Comparison of ENCODE assay signal across 10 cellular contexts in the genomic region with DNA sequence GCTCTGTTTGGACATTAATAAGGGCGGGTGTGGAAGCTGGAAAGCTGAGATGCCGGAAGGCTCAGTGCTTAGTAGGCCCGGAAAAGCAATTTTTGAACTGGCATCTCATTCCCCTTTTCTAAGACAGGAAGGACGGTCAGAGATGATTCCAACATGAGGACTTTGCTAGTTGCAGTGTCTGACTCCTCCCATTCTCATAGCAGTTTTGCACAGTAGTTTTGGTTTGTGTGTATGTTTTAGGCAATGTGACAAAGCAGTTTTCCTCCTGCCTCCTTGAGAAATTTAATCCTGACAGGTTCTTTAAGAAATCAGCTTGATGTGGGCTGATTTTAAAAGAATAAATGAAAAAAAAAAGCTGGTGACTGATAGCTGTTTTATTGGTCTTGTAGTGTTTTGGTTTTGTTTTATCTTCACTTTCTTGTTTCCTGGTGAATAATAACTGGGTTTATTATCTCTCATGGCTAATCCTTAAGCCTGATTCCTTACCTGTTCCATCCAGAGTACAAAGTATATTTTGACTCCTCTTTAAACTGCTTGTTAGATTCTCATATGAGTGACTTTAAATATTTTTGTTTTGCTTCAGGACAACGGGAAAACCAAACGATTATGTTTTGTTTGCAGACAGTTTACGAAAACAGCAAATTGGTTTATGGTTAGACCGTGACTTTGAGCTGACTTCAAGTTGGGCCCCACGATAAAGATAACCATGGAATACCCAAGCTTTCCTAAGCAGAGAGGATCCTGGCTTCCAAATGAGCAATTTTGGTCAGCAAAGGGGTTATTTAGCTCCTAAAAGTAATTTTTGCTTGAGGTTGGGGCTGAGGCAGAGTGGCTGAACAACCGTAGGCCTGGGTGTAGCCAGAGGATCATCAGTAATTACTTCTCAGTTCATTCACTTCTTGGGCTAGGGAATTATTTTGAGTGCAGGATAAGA. TPM values are rescaled to one million over a fixed set of nuclear protein-coding genes. Genes with fewer than 3 reads are reported as not detected.
DNase-seq lines count a peak whose midpoint lies in the region; ATAC-seq, FAIRE-seq and TF ChIP-seq lines count a peak whose summit lies in the region.
"Had no signal": no experiment of that assay in that cellular context is flagged by ENCODE, and none has a peak within 500 bp of the region (broad histone marks: within the 10 kb centered on the region; RNA-seq: fewer than 3 reads in every experiment).

No MANE protein-coding gene starts in this region.

- H3K4me1 Mint-ChIP-seq in endodermal cell: peaks cover 40% of the 10 kb centered on the region

- no peak overlapping the region for H3K4me3 Mint-ChIP-seq in endodermal cell

- H3K27me3 ChIP-seq in Peyer's patch (no peaks in the 10 kb centered on the region), endodermal cell (ENCODE audit: control insufficient read depth, insufficient read depth, low read length, poor library complexity, severe bottlenecking) (no peaks in the 10 kb centered on the region), small intestine (ENCODE audit: control insufficient read depth in 2 of 2, insufficient read depth in 2 of 2, low read length in 2 of 2) (no peaks in the 10 kb centered on the region)

- WGBS in endodermal cell (ENCODE audit: insufficient coverage in 1 of 2, insufficient read length in 1 of 2), 2 experiments: 94% methylated on average over 8 to 10 of the region's 10 CpGs
- WGBS in small intestine, 3 donors: 22 to 56% (median 30%) methylated on average over 10 of the region's 10 CpGs

- no peak for TF ChIP-seq CTCF in Peyer's patch (IDR thresholded peaks at IDR 0.05)
- no peak for TF ChIP-seq CTCF in endodermal cell (conservative IDR thresholded peaks at IDR 0.05)

- H3K9me3 ChIP-seq in Peyer's patch (no peaks in the 10 kb centered on the region), endodermal cell (ENCODE audit: control insufficient read depth, low read length) (no peaks in the 10 kb centered on the region), small intestine (ENCODE audit: control insufficient read depth, low read depth) (no peaks in the 10 kb centered on the region)

- ATAC-seq in HG02759 (IDR thresholded peaks at IDR 0.05; ENCODE audit: unreplicated experiment): no peak

- H3K36me3 Mint-ChIP-seq in endodermal cell (ENCODE audit: low read depth): peaks cover 9% of the 10 kb centered on the region

- H3K27ac ChIP-seq in Peyer's patch (peak overlapping the region; percentile 2 to 87 (median 46)), endodermal cell (ENCODE audit: low read depth, low read length) (no peak overlapping the region), small intestine (ENCODE audit: low read depth in 1 of 2, low read length in 1 of 2) (peak overlapping the region; percentile 52 to 72)

- H3K27me3 Mint-ChIP-seq in endodermal cell (ENCODE audit: insufficient read depth): no peaks in the 10 kb centered on the region

- FAIRE-seq in small intestine (lab: Jason Lieb, UNC): no peak
- FAIRE-seq in HTR-8/SVneo (lab: Jason Lieb, UNC): no peak
- FAIRE-seq: GM19239 had no signal

- no peak overlapping the region for H3K9ac ChIP-seq in endodermal cell (ENCODE audit: extremely low read depth, low read length, poor library complexity, severe bottlenecking)

- H3K36me3 ChIP-seq in Peyer's patch: no peaks in the 10 kb centered on the region
- H3K36me3 ChIP-seq in endodermal cell (ENCODE audit: control insufficient read depth, insufficient read depth, low read length): no peaks in the 10 kb centered on the region
- H3K36me3 ChIP-seq in small intestine (ENCODE audit: control insufficient read depth in 2 of 2, insufficient read depth in 2 of 2, low read length in 2 of 2): no peaks in the 10 kb centered on the region

- peak overlapping the region; percentile 48 for H3K27ac Mint-ChIP-seq in endodermal cell

- no peak for TF ChIP-seq POLR2A in Peyer's patch (IDR thresholded peaks at IDR 0.05)

- H3K4me3 ChIP-seq in Peyer's patch (peak overlapping the region in 2 of 4 donors; percentile 10 to 24), endodermal cell (ENCODE audit: low read length) (no peak overlapping the region), small intestine (ENCODE audit: low read depth in 1 of 2, low read length in 2 of 2) (no peak overlapping the region)

- peak; percentile 61 for DNase-seq in NCI-H510A treated with DMSO at 0.1 percent for 48 hours (lab: John Stamatoyannopoulos, UW)
- no peak for DNase-seq in NCI-H510A (lab: John Stamatoyannopoulos, UW)
- no peak for DNase-seq in Peyer's patch
- DNase-seq in endodermal cell: no peak
- peak; percentile 68 for DNase-seq in small intestine
- no peak for DNase-seq in HTR-8/SVneo (ENCODE audit: insufficient read length, low spot score)
- no peak for DNase-seq in NCI-H2196 treated with DMSO at 0.1 percent for 48 hours (lab: John Stamatoyannopoulos, UW; ENCODE audit: unreplicated experiment)
- DNase-seq: activated CD4-positive, alpha-beta T cell treated with anti-CD3 and anti-CD28 coated beads, Interleukin-2, amount 50 U/mL, for 4 hours had no signal

- peaks cover 0 to 60% (median 9%) of the 10 kb centered on the region in 4 donors for H3K4me1 ChIP-seq in Peyer's patch
- H3K4me1 ChIP-seq in endodermal cell (ENCODE audit: control insufficient read depth, insufficient read depth, low read length): peaks cover 22% of the 10 kb centered on the region
- H3K4me1 ChIP-seq in small intestine (ENCODE audit: control insufficient read depth in 2 of 2, insufficient read depth in 1 of 2, low read depth in 1 of 2, low read length in 1 of 2): peaks cover 3 to 12% of the 10 kb centered on the region in 2 donors

- no peaks in the 10 kb centered on the region for H3K9me3 Mint-ChIP-seq in endodermal cell

RNA-seq across cellular contexts. Expression of a gene that starts 3.4 kb away (rescaled TPM):
- total RNA-seq in Peyer's patch (10 to 100 TPM; 28.1 to 50.1 (median 37.5) TPM), endodermal cell (10 to 100 TPM; 26.5 to 37.4 TPM)
- polyA plus RNA-seq in endodermal cell (2013, experiment 1 of 2): 11.9 TPM
- 12.4 TPM for polyA plus RNA-seq in endodermal cell (2013, experiment 2 of 2)
- 1 to 10 TPM; 4.9 to 7.6 (median 6.9) TPM for polyA plus RNA-seq in small intestine

Comparison
In these comparisons a context has a peak if more than half of its experiments do, and no peak if none do; other contexts are left out.
1. DNase-seq: peak in NCI-H510A treated with DMSO at 0.1 percent for 48 hours (single experiment) and small intestine (single experiment); none in NCI-H510A (single experiment), Peyer's patch (0 of 3), endodermal cell (single experiment), HTR-8/SVneo (single experiment) and NCI-H2196 treated with DMSO at 0.1 percent for 48 hours (single experiment).